In genomic region chr21:34554670-34555069, GRCh38 we compare ENCODE assay signal across 6 cellular contexts. TPM values are rescaled to one million over a fixed set of nuclear protein-coding genes. Genes with fewer than 3 reads are reported as not detected.
DNase-seq lines count a peak whose midpoint lies in the region; ATAC-seq and TF ChIP-seq lines count a peak whose summit lies in the region.
"Not testable (repeated sequence)": the region's sequence is repeated elsewhere in the genome, so short reads cannot be mapped to it uniquely, and the experiment has no call there.

No MANE protein-coding gene starts in this region.

- H3K9me2 ChIP-seq in MM.1S (replicated peaks; ENCODE audit: insufficient read depth, low read length) = not testable (repeated sequence)

- not testable (repeated sequence) for H3K27me3 ChIP-seq in MM.1S (replicated peaks; ENCODE audit: insufficient read depth, low read length); endodermal cell (ENCODE audit: control insufficient read depth, insufficient read depth, low read length, poor library complexity, severe bottlenecking); osteoblast (ENCODE audit: insufficient read depth, low read length)

- not testable (repeated sequence) for H3K36me3 ChIP-seq in MM.1S (replicated peaks; ENCODE audit: insufficient read depth, low read length); endodermal cell (ENCODE audit: control insufficient read depth, insufficient read depth, low read length); osteoblast (ENCODE audit: insufficient read depth, low read length)

- 0 out of 2 replicates have a peak, but pooled peaks cover 13% of the 10 kb centered on the region for H3K79me2 ChIP-seq in MM.1S (ENCODE audit: low read length)
- H3K79me2 ChIP-seq in osteoblast (ENCODE audit: insufficient read depth, low read length) = not testable (repeated sequence)

- H3K4me1 ChIP-seq in MM.1S (ENCODE audit: low read length) (peaks cover 19% of the 10 kb centered on the region), osteoblast (ENCODE audit: insufficient read depth, low read length) (peaks cover 34% of the 10 kb centered on the region)
- H3K4me1 ChIP-seq in endodermal cell (ENCODE audit: control insufficient read depth, insufficient read depth, low read length) = not testable (repeated sequence)

- WGBS in endodermal cell (ENCODE audit: insufficient coverage in 1 of 2, insufficient read length in 1 of 2), 2 experiments = 95 to 96% methylated on average over 2 of the region's 2 CpGs

- H3K4me3 Mint-ChIP-seq in HFFc6; activated T-helper 17 cell treated with anti-CD3 and anti-CD28 coated beads, Interleukin-2, amount 50 U/mL, for 72 hours; endodermal cell; stimulated activated naive B cell treated with anti-CD40 and anti-IgM and Interleukin-4, amounts not matched to agents 10 μg/mL and 1 μg/mL and 100 μg/mL, for 72 hours: not testable (repeated sequence)

- not testable (repeated sequence) for DNase-seq in HFFc6; MM.1S; endodermal cell; osteoblast (ENCODE audit: insufficient read length, low spot score, missing footprints); stimulated activated naive B cell treated with anti-CD40 and anti-IgM and Interleukin-4, amounts not matched to agents 10 μg/mL and 1 μg/mL and 100 μg/mL, for 72 hours

- H3K36me3 Mint-ChIP-seq in HFFc6 (ENCODE audit: low read depth) = peaks cover 24% of the 10 kb centered on the region
- not testable (repeated sequence) for H3K36me3 Mint-ChIP-seq in activated T-helper 17 cell treated with anti-CD3 and anti-CD28 coated beads, Interleukin-2, amount 50 U/mL, for 72 hours (ENCODE audit: low read depth); endodermal cell (ENCODE audit: low read depth)
- peaks cover 25 to 34% of the 10 kb centered on the region in 2 donors for H3K36me3 Mint-ChIP-seq in stimulated activated naive B cell treated with anti-CD40 and anti-IgM and Interleukin-4, amounts not matched to agents 10 μg/mL and 1 μg/mL and 100 μg/mL, for 72 hours

- peaks cover 19% of the 10 kb centered on the region for H3F3A ChIP-seq in MM.1S (ENCODE audit: insufficient read depth, low read length)

- not testable (repeated sequence) for H3K4me3 ChIP-seq in MM.1S (ENCODE audit: low read length); osteoblast (ENCODE audit: insufficient read depth, low read length)
- peak overlapping the region; percentile 62 for H3K4me3 ChIP-seq in endodermal cell (ENCODE audit: low read length)

- H4K20me1 ChIP-seq in MM.1S (ENCODE audit: insufficient read depth, low read length); osteoblast (ENCODE audit: insufficient read depth, low read length): not testable (repeated sequence)

- H3K4me1 Mint-ChIP-seq in HFFc6 (ENCODE audit: low read depth) (peaks cover 49% of the 10 kb centered on the region), endodermal cell (peaks cover 10% of the 10 kb centered on the region)
- H3K4me1 Mint-ChIP-seq in activated T-helper 17 cell treated with anti-CD3 and anti-CD28 coated beads, Interleukin-2, amount 50 U/mL, for 72 hours = peaks cover 11% of the 10 kb centered on the region
- H3K4me1 Mint-ChIP-seq in stimulated activated naive B cell treated with anti-CD40 and anti-IgM and Interleukin-4, amounts not matched to agents 10 μg/mL and 1 μg/mL and 100 μg/mL, for 72 hours = peaks cover 10 to 19% of the 10 kb centered on the region in 2 donors

- H3K4me2 ChIP-seq in MM.1S (ENCODE audit: low read depth, low read length) = peak overlapping the region; percentile 55; the same call in 1 of the 2 replicates
- H3K4me2 ChIP-seq in osteoblast (ENCODE audit: insufficient read depth, low read length) = not testable (repeated sequence)

- not testable (repeated sequence) for H3K9ac ChIP-seq in MM.1S (ENCODE audit: low read length); endodermal cell (ENCODE audit: extremely low read depth, low read length, poor library complexity, severe bottlenecking)

- not testable (repeated sequence) for H3K9me3 ChIP-seq in MM.1S (replicated peaks; ENCODE audit: insufficient read depth, low read length); osteoblast (ENCODE audit: low read depth, low read length)
- peaks cover 13% of the 10 kb centered on the region for H3K9me3 ChIP-seq in endodermal cell (ENCODE audit: control insufficient read depth, low read length)

- ATAC-seq in activated T-helper 17 cell treated with anti-CD3 and anti-CD28 coated beads, Interleukin-2, amount 50 U/mL, for 72 hours (replicated peaks); stimulated activated naive B cell treated with anti-CD40 and anti-IgM and Interleukin-4, amounts not matched to agents 10 μg/mL and 1 μg/mL and 100 μg/mL, for 72 hours (replicated peaks): not testable (repeated sequence)

- H3K27ac Mint-ChIP-seq in HFFc6 = peak overlapping the region; percentile 97
- peak overlapping the region; percentile 78 for H3K27ac Mint-ChIP-seq in activated T-helper 17 cell treated with anti-CD3 and anti-CD28 coated beads, Interleukin-2, amount 50 U/mL, for 72 hours
- H3K27ac Mint-ChIP-seq in endodermal cell = not testable (repeated sequence)
- peak overlapping the region; percentile 31 for H3K27ac Mint-ChIP-seq in stimulated activated naive B cell treated with anti-CD40 and anti-IgM and Interleukin-4, amounts not matched to agents 10 μg/mL and 1 μg/mL and 100 μg/mL, for 72 hours

- not testable (repeated sequence) for H3K27me3 Mint-ChIP-seq in HFFc6 (ENCODE audit: insufficient read depth); activated T-helper 17 cell treated with anti-CD3 and anti-CD28 coated beads, Interleukin-2, amount 50 U/mL, for 72 hours; endodermal cell (ENCODE audit: insufficient read depth); stimulated activated naive B cell treated with anti-CD40 and anti-IgM and Interleukin-4, amounts not matched to agents 10 μg/mL and 1 μg/mL and 100 μg/mL, for 72 hours

- not testable (repeated sequence) for TF ChIP-seq CTCF in HFFc6 (IDR thresholded peaks at IDR 0.05); MM.1S (IDR thresholded peaks at IDR 0.05; ENCODE audit: low read length); endodermal cell (conservative IDR thresholded peaks at IDR 0.05); osteoblast (IDR thresholded peaks at IDR 0.05; ENCODE audit: extremely low read depth, low read depth, low read length)

- H3K9me3 Mint-ChIP-seq in HFFc6 (peaks cover 12% of the 10 kb centered on the region), endodermal cell (peaks cover 19% of the 10 kb centered on the region)
- not testable (repeated sequence) for H3K9me3 Mint-ChIP-seq in activated T-helper 17 cell treated with anti-CD3 and anti-CD28 coated beads, Interleukin-2, amount 50 U/mL, for 72 hours
- H3K9me3 Mint-ChIP-seq in stimulated activated naive B cell treated with anti-CD40 and anti-IgM and Interleukin-4, amounts not matched to agents 10 μg/mL and 1 μg/mL and 100 μg/mL, for 72 hours = peaks cover 12 to 14% of the 10 kb centered on the region in 2 donors

- not testable (repeated sequence) for H2AFZ ChIP-seq in MM.1S (ENCODE audit: low read length); osteoblast (ENCODE audit: low read length)

- H3K27ac ChIP-seq in MM.1S (ENCODE audit: low read length) (peak overlapping the region; percentile 53; the same call in 1 of the 2 replicates), osteoblast (ENCODE audit: low read depth, low read length) (peak overlapping the region; percentile 96)
- not testable (repeated sequence) for H3K27ac ChIP-seq in endodermal cell (ENCODE audit: low read depth, low read length)

RNA-seq across cellular contexts. Expression of gene KCNE1, which starts 42.7 kb away (rescaled TPM):
- total RNA-seq in HFFc6 (2021; fragmentation: NEBNext Ultra II Directional; extraction: Animal tissue kit (Norgen Biotek cat#: 25700)) = 1 to 10 TPM in 1 of 6 experiments, under 1 TPM in 5; 0.71 to 1.3 (median 0.85) TPM
- total RNA-seq in activated T-helper 17 cell treated with anti-CD3 and anti-CD28 coated beads, Interleukin-2, amount 50 U/mL, for 72 hours = under 1 TPM in 1 of 2 donors, not detected in 1; 0.15 TPM
- total RNA-seq in endodermal cell (under 1 TPM in 1 of 2 donors, not detected in 1; 0.24 TPM), osteoblast (0.29 and 0.72 TPM in 2 replicates)
- polyA plus RNA-seq in endodermal cell (2013, experiment 1 of 2) = 0.14 TPM
- 0.25 TPM for polyA plus RNA-seq in endodermal cell (2013, experiment 2 of 2)
